1 cellular context compared by ENCODE assay signal in genomic region chr13:102707465-102707864, GRCh38.
TF ChIP-seq lines count a peak whose summit lies in the region.

No MANE protein-coding gene starts in this region.

TF ChIP-seq in SK-N-SH, 30 proteins besides CTCF, POLR2A, EP300 and RAD21 (continued from another document):
- TF ChIP-seq JUND (IDR thresholded peaks at IDR 0.05), result peak; percentile 92
- TF ChIP-seq SIN3A (IDR thresholded peaks at IDR 0.05; ENCODE audit: borderline replicate concordance, low read depth, low read length), result no peak
- TF ChIP-seq TCF12 (IDR thresholded peaks at IDR 0.05), result peak; percentile 75; the same call in 1 of the 2 replicates
- 0 out of 2 replicates have a peak, but pooled peaks have one; percentile 52 for TF ChIP-seq TEAD4 (IDR thresholded peaks at IDR 0.05; ENCODE audit: borderline replicate concordance, insufficient read depth)
- no peak for TF ChIP-seq FOXJ3 (CRISPR knock-in tag; IDR thresholded peaks at IDR 0.05)
- TF ChIP-seq GABPA (IDR thresholded peaks at IDR 0.05; ENCODE audit: low read depth), result no peak
- no peak for TF ChIP-seq NRF1 (IDR thresholded peaks at IDR 0.05; ENCODE audit: low read depth, low read length)
- TF ChIP-seq USF1 (IDR thresholded peaks at IDR 0.05; ENCODE audit: borderline replicate concordance, low read depth), result peak; percentile 44; the same call in 1 of the 2 replicates
- no peak for TF ChIP-seq YY1 (IDR thresholded peaks at IDR 0.05; ENCODE audit: low read depth)
- TF ChIP-seq PBX3 (IDR thresholded peaks at IDR 0.05), result peak; percentile 68
- no peak for TF ChIP-seq ZBTB33 (IDR thresholded peaks at IDR 0.05; ENCODE audit: borderline replicate concordance, low read depth)
- no peak for TF ChIP-seq RFX5 (IDR thresholded peaks at IDR 0.05; ENCODE audit: low read length)
